ENCODE assay signal across 8 cellular contexts in genomic region chr5:36875789-36876388, GRCh38. TPM values are rescaled to one million over a fixed set of nuclear protein-coding genes. Genes with fewer than 3 reads are reported as not detected.
DNase-seq lines count a peak whose midpoint lies in the region; ATAC-seq, FAIRE-seq and TF ChIP-seq lines count a peak whose summit lies in the region.

No MANE protein-coding gene starts in this region.

- intact Hi-C loops in activated B cell treated with CpG ODN at 0.5 μM for 24 hours (cut with micrococcal nuclease) (loop anchor here (1.0 to 10.0 kb wide), 10 partner anchors 9 to 1949 kb away; partner anchors contain the start of genes DNAJC21, LMBRD2 and NUP155), kidney (cut with DNase I) (no loop called here)

- POLR2A ChIA-PET in activated B cell treated with CpG ODN at 0.5 μM for 24 hours (lab: Charles Lee): interaction anchor here (0.6 to 4.6 kb wide), 12 partner anchors 26 to 634 kb away, joined by 3 to 45 read pairs (median 4); partner anchors contain the start of genes NADK2 and NUP155

- CTCF ChIA-PET in activated B cell treated with CpG ODN at 0.5 μM for 24 hours (lab: Charles Lee): interaction anchor here (0.7 to 1.5 kb wide), 8 partner anchors 12 to 634 kb away, joined by 3 to 5 read pairs (median 3); partner anchors contain the start of gene NADK2

- H3K27me3 Mint-ChIP-seq in activated B cell treated with CpG ODN at 0.5 μM for 24 hours: no peaks in the 10 kb centered on the region

- H3K4me1 Mint-ChIP-seq in activated B cell treated with CpG ODN at 0.5 μM for 24 hours: peaks cover 46% of the 10 kb centered on the region

- H3K9me3 Mint-ChIP-seq in activated B cell treated with CpG ODN at 0.5 μM for 24 hours: no peaks in the 10 kb centered on the region

- no peaks in the 10 kb centered on the region for H3K36me3 ChIP-seq in kidney (ENCODE audit: control insufficient read depth in 1 of 2, insufficient read depth in 2 of 2, low read length in 2 of 2)

- H3K4me3 ChIP-seq in kidney (ENCODE audit: low read length in 2 of 2): peak overlapping the region; percentile 96 to 100

- no peaks in the 10 kb centered on the region for H3K9me3 ChIP-seq in kidney (ENCODE audit: control insufficient read depth in 1 of 2, low read length in 2 of 2)

- peaks cover 3 to 25% of the 10 kb centered on the region in 2 donors for H3K4me1 ChIP-seq in kidney (ENCODE audit: control insufficient read depth in 1 of 2, insufficient read depth in 1 of 2, low read depth in 1 of 2, low read length in 2 of 2)

- peaks cover 20% of the 10 kb centered on the region for H3K36me3 Mint-ChIP-seq in activated B cell treated with CpG ODN at 0.5 μM for 24 hours (ENCODE audit: low read depth)

- peak overlapping the region; percentile 93 for H3K27ac Mint-ChIP-seq in activated B cell treated with CpG ODN at 0.5 μM for 24 hours

- DNase-seq in A172 (ENCODE audit: low spot score) (peak; percentile 51), NCI-H2171 (lab: John Stamatoyannopoulos, UW) (peak; percentile 79), activated B cell treated with CpG ODN at 0.5 μM for 24 hours (peak; percentile 75), caudate nucleus (lab: John Stamatoyannopoulos, UW) (peak in 60 of 61 donors; percentile 19 to 81 (median 62)), kidney (peak; percentile 95)
- DNase-seq in stimulated activated CD4-positive, alpha-beta T cell treated with anti-CD3 and anti-CD28 coated beads, Interleukin-15, amount 100 ng/mL, for 24 hours: peak; percentile 78

- peak overlapping the region; percentile 93 for H3K4me3 Mint-ChIP-seq in activated B cell treated with CpG ODN at 0.5 μM for 24 hours

- peak overlapping the region; percentile 88 to 99 for H3K9ac ChIP-seq in kidney (ENCODE audit: low read length in 2 of 2)

- ATAC-seq in GM18520 (IDR thresholded peaks at IDR 0.05; ENCODE audit: unreplicated experiment) (peak; percentile 47), HG03095 (IDR thresholded peaks at IDR 0.05; ENCODE audit: unreplicated experiment) (peak; percentile 58), activated B cell treated with CpG ODN at 0.5 μM for 24 hours (ENCODE audit: low read depth) (peak; percentile 69)

- no peak for FAIRE-seq in kidney (lab: Jason Lieb, UNC)

- H3K27ac ChIP-seq in caudate nucleus (ENCODE audit: low read depth, low read length): peak overlapping the region; percentile 96
- peak overlapping the region; percentile 92 to 99 for H3K27ac ChIP-seq in kidney (ENCODE audit: low read depth in 2 of 2, low read length in 2 of 2)

- TF ChIP-seq CTCF in activated B cell treated with CpG ODN at 0.5 μM for 24 hours (IDR thresholded peaks at IDR 0.05) (no peak), kidney (IDR thresholded peaks at IDR 0.05; ENCODE audit: borderline replicate concordance, extremely low read depth, insufficient read depth) (peak; percentile 35)

RNA-seq across cellular contexts. Expression of gene NIPBL, which starts 0.7 kb away (rescaled TPM):
- total RNA-seq in A172 (2014; rRNA removed; shearing (Covaris generic)): 12.3 and 12.9 TPM in 2 replicates
- 75.2 and 82.5 TPM in 2 replicates for total RNA-seq in activated B cell treated with CpG ODN at 0.5 μM for 24 hours
- 65.5 TPM for total RNA-seq in kidney
- polyA plus RNA-seq in kidney (ENCODE audit: insufficient read depth, low read depth, low replicate concordance): 12.4 TPM

Comparison
In these comparisons a context has a peak if more than half of its experiments do, and no peak if none do; other contexts are left out.
1. Peak in every context shown above with its lines: DNase-seq, ATAC-seq, H3K4me3 ChIP-seq and H3K27ac ChIP-seq.